11 cellular contexts compared by ENCODE assay signal in the genomic region with DNA sequence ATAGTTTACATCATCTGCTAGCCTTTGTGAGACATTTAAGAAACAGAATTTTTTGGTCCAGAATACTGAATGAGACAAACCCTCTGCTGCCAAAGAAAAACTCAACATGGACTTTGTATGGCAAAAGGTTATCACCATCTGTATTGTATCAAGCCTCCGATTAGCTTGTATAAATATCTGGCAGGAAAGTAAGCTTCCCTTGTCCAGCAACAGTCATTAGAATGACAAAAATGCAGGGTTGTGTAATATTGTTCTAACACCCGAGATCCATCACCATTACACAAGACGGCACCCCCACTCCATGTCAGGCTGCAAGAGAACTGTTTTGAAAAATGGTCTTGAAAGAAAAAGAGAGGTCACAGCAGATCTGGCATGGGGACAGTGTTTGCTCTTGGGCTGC. TPM values are rescaled to one million over a fixed set of nuclear protein-coding genes. Genes with fewer than 3 reads are reported as not detected.
A peak's percentile ranks its signal among the peaks of the same experiment; 100 is the strongest.
DNase-seq lines count a peak whose midpoint lies in the region; ATAC-seq and TF ChIP-seq lines count a peak whose summit lies in the region.
"Had no signal": no experiment of that assay in that cellular context is flagged by ENCODE, and none has a peak within 500 bp of the region (broad histone marks: within the 10 kb centered on the region; RNA-seq: fewer than 3 reads in every experiment).

No MANE protein-coding gene starts in this region.

- no peak overlapping the region for H3K27ac Mint-ChIP-seq in CD8-positive, alpha-beta memory T cell
- H3K27ac Mint-ChIP-seq: WTC11 had no signal

- no peaks in the 10 kb centered on the region for H3K36me3 Mint-ChIP-seq in CD8-positive, alpha-beta memory T cell
- H3K36me3 Mint-ChIP-seq: WTC11 had no signal

- H3K4me1 Mint-ChIP-seq in CD8-positive, alpha-beta memory T cell: no peaks in the 10 kb centered on the region

- peaks cover 0 to 3% of the 10 kb centered on the region in 2 donors for H3K27me3 Mint-ChIP-seq in CD8-positive, alpha-beta memory T cell

- peak; percentile 66 for DNase-seq in MG63
- peak; percentile 76 for DNase-seq in epithelial cell of esophagus (ENCODE audit: low read depth)
- peak; percentile 50 for DNase-seq in lower lobe of right lung
- peak; percentile 76 to 80 for DNase-seq in tibial artery
- DNase-seq in NCI-H510A (lab: John Stamatoyannopoulos, UW): no peak
- DNase-seq in CD8-positive, alpha-beta memory T cell: no peak
- DNase-seq in activated CD8-positive, alpha-beta memory T cell treated with anti-CD3 and anti-CD28 coated beads, Interleukin-2, amount 50 U/mL, for 48 hours: no peak
- DNase-seq: activated naive CD4-positive, alpha-beta T cell treated with Interleukin-2 at 50 U/mL for 16 hours had no signal

- H3K4me1 ChIP-seq in lower lobe of right lung: peaks cover 15% of the 10 kb centered on the region
- H3K4me1 ChIP-seq in tibial artery: peaks cover 0 to 36% (median 18%) of the 10 kb centered on the region in 4 donors
- H3K4me1 ChIP-seq in CD8-positive, alpha-beta memory T cell (ENCODE audit: insufficient read depth, low read length): no peaks in the 10 kb centered on the region

- POLR2A ChIA-PET in CD8-positive, alpha-beta memory T cell (lab: Charles Lee): no interaction called here

- CTCF ChIA-PET in CD8-positive, alpha-beta memory T cell (lab: Charles Lee): no interaction called here

- peaks cover 0 to 13% (median 2%) of the 10 kb centered on the region in 5 donors for H3K9me3 Mint-ChIP-seq in CD8-positive, alpha-beta memory T cell
- H3K9me3 Mint-ChIP-seq: WTC11 had no signal

- peak; percentile 90 to 91 for ATAC-seq in lower lobe of right lung
- ATAC-seq in GM21528 (IDR thresholded peaks at IDR 0.05; ENCODE audit: low FRiP score, unreplicated experiment): no peak
- ATAC-seq: Panc1, WTC11 had no signal

- H3K27ac ChIP-seq in lower lobe of right lung (no peak overlapping the region), tibial artery (peak overlapping the region; percentile 34 to 42)
- H3K27ac ChIP-seq in CD8-positive, alpha-beta memory T cell (ENCODE audit: low read depth, low read length): no peak overlapping the region

- H3K27me3 ChIP-seq in MG63: no peaks in the 10 kb centered on the region
- no peaks in the 10 kb centered on the region for H3K27me3 ChIP-seq in lower lobe of right lung (ENCODE audit: low read depth)
- H3K27me3 ChIP-seq in tibial artery: no peaks in the 10 kb centered on the region
- no peaks in the 10 kb centered on the region for H3K27me3 ChIP-seq in CD8-positive, alpha-beta memory T cell (ENCODE audit: insufficient read depth, low read length, poor library complexity, severe bottlenecking)

- no peak for TF ChIP-seq CTCF in epithelial cell of esophagus (IDR thresholded peaks at IDR 0.05; ENCODE audit: insufficient read depth, low read depth, low read length, missing control alignments)
- no peak for TF ChIP-seq CTCF in lower lobe of right lung (IDR thresholded peaks at IDR 0.05)
- TF ChIP-seq CTCF in tibial artery (IDR thresholded peaks at IDR 0.05): no peak

- H3K9me3 ChIP-seq in MG63 (no peaks in the 10 kb centered on the region), lower lobe of right lung (no peaks in the 10 kb centered on the region), tibial artery (no peaks in the 10 kb centered on the region)
- no peaks in the 10 kb centered on the region for H3K9me3 ChIP-seq in CD8-positive, alpha-beta memory T cell (ENCODE audit: low read length)

- H3K4me3 ChIP-seq in MG63 (no peak overlapping the region), epithelial cell of esophagus (ENCODE audit: low read length) (no peak overlapping the region), lower lobe of right lung (no peak overlapping the region), tibial artery (no peak overlapping the region)
- no peak overlapping the region for H3K4me3 ChIP-seq in CD8-positive, alpha-beta memory T cell (ENCODE audit: low read length)

- H3K36me3 ChIP-seq in MG63 (peaks cover 70% of the 10 kb centered on the region), lower lobe of right lung (no peaks in the 10 kb centered on the region), tibial artery (no peaks in the 10 kb centered on the region)
- no peaks in the 10 kb centered on the region for H3K36me3 ChIP-seq in CD8-positive, alpha-beta memory T cell (ENCODE audit: insufficient read depth, low read length)

- intact Hi-C loops in lower lobe of right lung (cut with DNase I) (no loop called here), tibial artery (cut with DNase I; ENCODE audit: low total_unique reads) (no loop called here)

- H3K4me3 Mint-ChIP-seq in CD8-positive, alpha-beta memory T cell: no peak overlapping the region
- H3K4me3 Mint-ChIP-seq: WTC11 had no signal

RNA-seq across cellular contexts. Expression of a gene that starts 23.6 kb away (rescaled TPM):
- total RNA-seq in MG63 (2014; rRNA removed; shearing (Covaris generic); ENCODE audit: low replicate concordance): 38.1 and 40.0 TPM in 2 replicates
- 55.9 TPM for total RNA-seq in lower lobe of right lung
- not detected for total RNA-seq in CD8-positive, alpha-beta memory T cell
- polyA plus RNA-seq in CD8-positive, alpha-beta memory T cell: not detected

Comparison
In these comparisons a context has a peak if more than half of its experiments do, and no peak if none do; other contexts are left out.
1. DNase-seq: peak in MG63 (single experiment), epithelial cell of esophagus (single experiment), lower lobe of right lung (single experiment) and tibial artery (2 of 2); none in NCI-H510A (single experiment), CD8-positive, alpha-beta memory T cell (0 of 5) and activated CD8-positive, alpha-beta memory T cell treated with anti-CD3 and anti-CD28 coated beads, Interleukin-2, amount 50 U/mL, for 48 hours (single experiment).
2. H3K27ac ChIP-seq: peak in tibial artery (2 of 2); none in lower lobe of right lung (single experiment) and CD8-positive, alpha-beta memory T cell (single experiment).
3. RNA of a gene that starts 23.6 kb away (total RNA-seq): 55.9 TPM in lower lobe of right lung (single experiment) and 38.1 to 40.0 TPM in MG63; not detected in CD8-positive, alpha-beta memory T cell; every median in the first group is over 10 times any median in the second.